ENCODE assay signal across 1 cellular context in genomic region chr2:157866666-157867642, GRCh38.
TF ChIP-seq lines count a peak whose summit lies in the region.

No MANE protein-coding gene starts in this region.

TF ChIP-seq in GM23338, 12 proteins besides CTCF, POLR2A, EP300 and RAD21 (continued from another document):
- TF ChIP-seq ZNF462 (CRISPR knock-in tag; IDR thresholded peaks at IDR 0.05) (no peak), ZNF331 (CRISPR knock-in tag; IDR thresholded peaks at IDR 0.05; ENCODE audit: low read depth) (no peak), NANOG (IDR thresholded peaks at IDR 0.05; ENCODE audit: borderline replicate concordance) (no peak), EZH2 (IDR thresholded peaks at IDR 0.05; ENCODE audit: low read depth, unreplicated experiment) (no peak)
